In the genomic region with DNA sequence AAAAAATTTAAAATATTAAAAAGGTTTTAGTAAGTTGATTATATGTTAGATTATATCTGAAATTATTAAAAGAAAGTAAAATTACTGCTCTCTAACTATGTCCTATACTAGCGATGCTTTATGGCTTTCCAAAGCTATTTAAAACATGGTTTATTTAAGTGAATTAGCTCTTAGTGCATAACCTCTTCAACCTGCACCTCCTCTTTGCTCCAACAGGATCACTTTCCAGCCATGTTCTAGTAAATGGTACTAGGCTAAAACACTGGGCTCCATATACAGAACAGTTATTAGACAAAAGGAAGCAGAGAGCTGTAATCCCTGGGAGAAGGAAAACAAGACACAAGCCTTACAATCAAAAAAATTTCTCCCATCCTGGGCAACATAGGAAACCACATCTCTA, we compare ENCODE assay signal across 9 cellular contexts.
"Had no signal": no experiment of that assay in that cellular context is flagged by ENCODE, and none has a peak within 500 bp of the region (broad histone marks: within the 10 kb centered on the region; RNA-seq: fewer than 3 reads in every experiment).

No MANE protein-coding gene starts in this region.

- H3K4me3 ChIP-seq: GM23248, GM23338, HAP-1 had no signal

- ATAC-seq: GM23338, HCT116 had no signal

- H2AFZ ChIP-seq: GM23248, GM23338 had no signal

- H3K27ac ChIP-seq: GM23248 had no signal

- DNase-seq: GM23248, GOT3, H7, H9, HCEC 1CT, HFFc6 had no signal

- H3K9me3 ChIP-seq: HAP-1 had no signal

- H3K4me2 ChIP-seq: GM23338 had no signal

- H3K4me1 ChIP-seq: HAP-1 had no signal

- H3K36me3 ChIP-seq: HAP-1 had no signal

- H3K9ac ChIP-seq: GM23248 had no signal
